ENCODE assay signal across 21 cellular contexts in genomic region chr1:219352961-219353651, GRCh38.
DNase-seq lines count a peak whose midpoint lies in the region; ATAC-seq and TF ChIP-seq lines count a peak whose summit lies in the region.
"Had no signal": no experiment of that assay in that cellular context is flagged by ENCODE, and none has a peak within 500 bp of the region (broad histone marks: within the 10 kb centered on the region; RNA-seq: fewer than 3 reads in every experiment).

No MANE protein-coding gene starts in this region.

- intact Hi-C loops in left ventricle myocardium superior (cut with micrococcal nuclease) (loop anchor here (5.0 kb wide), 1 partner anchor 84 kb away; no protein-coding TSS in a partner anchor), left ventricle myocardium inferior (cut with micrococcal nuclease) (no loop called here)

- no peaks in the 10 kb centered on the region for H3K36me3 ChIP-seq in left ventricle myocardium inferior
- H3K36me3 ChIP-seq: MG63, SJCRH30 had no signal

- no peak for TF ChIP-seq CTCF in left ventricle myocardium inferior (IDR thresholded peaks at IDR 0.05; ENCODE audit: borderline replicate concordance)

- H3K27ac ChIP-seq in left ventricle myocardium inferior (replicated peaks) = no peak overlapping the region
- H3K27ac ChIP-seq: SJCRH30 had no signal

- H3K4me3 ChIP-seq in left ventricle myocardium inferior = no peak overlapping the region
- H3K4me3 ChIP-seq: MG63, SJCRH30 had no signal

- ATAC-seq in left ventricle myocardium superior (peak; percentile 70), GM21447 (IDR thresholded peaks at IDR 0.05; ENCODE audit: unreplicated experiment) (no peak), HG03457 (IDR thresholded peaks at IDR 0.05; ENCODE audit: unreplicated experiment) (no peak)
- ATAC-seq: Panc1 had no signal

- H3K4me1 ChIP-seq in left ventricle myocardium inferior = peaks cover 32% of the 10 kb centered on the region
- H3K4me1 ChIP-seq: SJCRH30 had no signal

- H3K9me3 ChIP-seq in left ventricle myocardium inferior (replicated peaks) = no peaks in the 10 kb centered on the region
- H3K9me3 ChIP-seq: MG63, SJCRH30 had no signal

- no peaks in the 10 kb centered on the region for H3K27me3 ChIP-seq in left ventricle myocardium inferior (ENCODE audit: low read depth)
- H3K27me3 ChIP-seq: MG63, SJCRH30 had no signal

- DNase-seq in left ventricle myocardium superior = no peak
- DNase-seq in left ventricle myocardium inferior = no peak
- DNase-seq in RPMI7951 (ENCODE audit: low read depth) = peak; percentile 36
- peak; percentile 10 for DNase-seq in foreskin melanocyte
- DNase-seq in SW 1271 (lab: John Stamatoyannopoulos, UW) = no peak
- DNase-seq: DMS153, DND-41, H7, KBM-7, MG63, NCI-H1092 treated with DMSO at 0.1 percent for 48 hours, NCI-H1436, NCI-H187 treated with DMSO at 0.1 percent for 48 hours, NCI-H2107, NCI-H446 treated with DMSO at 0.1 percent for 48 hours, NCI-H526, SJCRH30, T-helper 1 cell had no signal

Comparison
In these comparisons a context has a peak if more than half of its experiments do, and no peak if none do; other contexts are left out.
1. DNase-seq: peak in RPMI7951 (single experiment) and foreskin melanocyte (single experiment); none in left ventricle myocardium superior (single experiment), left ventricle myocardium inferior (single experiment) and SW 1271 (0 of 2).